Comparison of ENCODE assay signal across 8 cellular contexts in genomic region chr7:158695726-158696452, GRCh38. TPM values are rescaled to one million over a fixed set of nuclear protein-coding genes. Genes with fewer than 3 reads are reported as not detected.
DNase-seq lines count a peak whose midpoint lies in the region; ATAC-seq, FAIRE-seq and TF ChIP-seq lines count a peak whose summit lies in the region.

No MANE protein-coding gene starts in this region.

- peak overlapping the region; percentile 70 for H3K27ac Mint-ChIP-seq in activated T-helper 17 cell treated with anti-CD3 and anti-CD28 coated beads, Interleukin-2, amount 50 U/mL, for 72 hours

- no TSS peak for BruUV-seq in A673 (replicated peaks; lab: Mats Ljungman, UMichigan)

- H3K27ac ChIP-seq in A673 (ENCODE audit: low read depth, low read length, poor library complexity, severe bottlenecking) (no peak overlapping the region), osteoblast (ENCODE audit: low read depth, low read length) (peak overlapping the region; percentile 15)

- peak overlapping the region; percentile 75 for H2AFZ ChIP-seq in osteoblast (ENCODE audit: low read length)

- H3K4me1 ChIP-seq in A673 (ENCODE audit: insufficient read depth, low read length, poor library complexity, severe bottlenecking) (no peaks in the 10 kb centered on the region), osteoblast (ENCODE audit: insufficient read depth, low read length) (peaks cover 6% of the 10 kb centered on the region)

- peak; percentile 69 for ATAC-seq in HG02571 (IDR thresholded peaks at IDR 0.05; ENCODE audit: unreplicated experiment)
- peak; percentile 47 for ATAC-seq in activated T-helper 17 cell treated with anti-CD3 and anti-CD28 coated beads, Interleukin-2, amount 50 U/mL, for 72 hours (replicated peaks)

- H3K9me3 ChIP-seq in A673 (ENCODE audit: low read depth, low read length, poor library complexity, severe bottlenecking) (no peaks in the 10 kb centered on the region), osteoblast (ENCODE audit: low read depth, low read length) (no peaks in the 10 kb centered on the region)

- H3K9me3 Mint-ChIP-seq in activated T-helper 17 cell treated with anti-CD3 and anti-CD28 coated beads, Interleukin-2, amount 50 U/mL, for 72 hours: no peaks in the 10 kb centered on the region

- H3K27me3 ChIP-seq in A673 (replicated peaks; ENCODE audit: insufficient read depth, low read depth, low read length, poor library complexity) (no peaks in the 10 kb centered on the region), osteoblast (ENCODE audit: insufficient read depth, low read length) (no peaks in the 10 kb centered on the region)

- peak; percentile 73 for DNase-seq in A673 (ENCODE audit: low spot score)
- peak; percentile 86 for DNase-seq in GF-D8 (lab: John Stamatoyannopoulos, UW)
- DNase-seq in NCI-H69 (lab: John Stamatoyannopoulos, UW): peak; percentile 48
- peak; percentile 71 to 86 for DNase-seq in foreskin fibroblast
- peak; percentile 89 for DNase-seq in osteoblast (ENCODE audit: insufficient read length, low spot score, missing footprints)
- no peak for DNase-seq in urothelium cell line (ENCODE audit: low spot score)

- no peaks in the 10 kb centered on the region for H4K20me1 ChIP-seq in osteoblast (ENCODE audit: insufficient read depth, low read length)

- no peaks in the 10 kb centered on the region for H3K27me3 Mint-ChIP-seq in activated T-helper 17 cell treated with anti-CD3 and anti-CD28 coated beads, Interleukin-2, amount 50 U/mL, for 72 hours

- intact Hi-C loops in A673 (cut with micrococcal nuclease; ENCODE audit: unreplicated experiment): loop anchor here (5.0 kb wide), 1 partner anchor 281 kb away; no protein-coding TSS in a partner anchor

- peaks cover 59% of the 10 kb centered on the region for H3K79me2 ChIP-seq in osteoblast (ENCODE audit: insufficient read depth, low read length)

- H3K4me3 ChIP-seq in A673 (ENCODE audit: low read depth, low read length, poor library complexity, severe bottlenecking): no peak overlapping the region
- peak overlapping the region in 1 of 2 donors; percentile 6 for H3K4me3 ChIP-seq in foreskin fibroblast (ENCODE audit: low read depth in 1 of 2, low read length in 2 of 2)
- peak overlapping the region; percentile 12 for H3K4me3 ChIP-seq in osteoblast (ENCODE audit: insufficient read depth, low read length)

- no peak overlapping the region for H3K4me3 Mint-ChIP-seq in activated T-helper 17 cell treated with anti-CD3 and anti-CD28 coated beads, Interleukin-2, amount 50 U/mL, for 72 hours

- H3K36me3 ChIP-seq in A673 (ENCODE audit: insufficient read depth, low read length, poor library complexity, severe bottlenecking) (peaks cover 79% of the 10 kb centered on the region), osteoblast (ENCODE audit: insufficient read depth, low read length) (peaks cover 9% of the 10 kb centered on the region)

- H3K36me3 Mint-ChIP-seq in activated T-helper 17 cell treated with anti-CD3 and anti-CD28 coated beads, Interleukin-2, amount 50 U/mL, for 72 hours (ENCODE audit: low read depth): peaks cover 84% of the 10 kb centered on the region

- no peak for FAIRE-seq in urothelium cell line (lab: Jason Lieb, UNC)

- peaks cover 24% of the 10 kb centered on the region for H3K4me1 Mint-ChIP-seq in activated T-helper 17 cell treated with anti-CD3 and anti-CD28 coated beads, Interleukin-2, amount 50 U/mL, for 72 hours

- peak; percentile 61 for TF ChIP-seq CTCF in A673 (conservative IDR thresholded peaks at IDR 0.05; ENCODE audit: low read depth, low read length)
- TF ChIP-seq CTCF in foreskin fibroblast (IDR thresholded peaks at IDR 0.05; ENCODE audit: low read depth, low read length): peak; percentile 61
- peak; percentile 81 for TF ChIP-seq CTCF in osteoblast (IDR thresholded peaks at IDR 0.05; ENCODE audit: extremely low read depth, low read depth, low read length)

- CTCF ChIA-PET in A673 (lab: Charles Lee): interaction anchor here (1.2 kb wide), 1 partner anchor 281 kb away, joined by 8 read pairs; no protein-coding TSS in a partner anchor

- POLR2A ChIA-PET in A673 (lab: Charles Lee; ENCODE audit: low non-redundant PET): interaction anchor here (0.8 kb wide), 1 partner anchor 281 kb away, joined by 3 read pairs; no protein-coding TSS in a partner anchor

- peak overlapping the region; percentile 62 for H3K4me2 ChIP-seq in osteoblast (ENCODE audit: insufficient read depth, low read length)

RNA-seq across cellular contexts. Expression of gene NCAPG2, which starts 8.7 kb away (rescaled TPM):
- 127 and 129 TPM in 2 replicates for total RNA-seq in A673 (2021)
- total RNA-seq in activated T-helper 17 cell treated with anti-CD3 and anti-CD28 coated beads, Interleukin-2, amount 50 U/mL, for 72 hours: 100 to 1,000 TPM; 129 to 141 TPM
- 8.0 TPM in 2 replicates for total RNA-seq in osteoblast

Comparison
In these comparisons a context has a peak if more than half of its experiments do, and no peak if none do; other contexts are left out.
1. RNA of gene NCAPG2, which starts 8.7 kb away (total RNA-seq): 129 to 141 TPM in activated T-helper 17 cell treated with anti-CD3 and anti-CD28 coated beads, Interleukin-2, amount 50 U/mL, for 72 hours and 127 to 129 TPM in A673; 8.0 TPM in osteoblast; every median in the first group is over 10 times any median in the second.
2. Peak in every context shown above with its lines, with median percentiles within 50 percentile points of each other: CTCF ChIP-seq.